In genomic region chr18:73478191-73478590, GRCh38 we compare ENCODE assay signal across 9 cellular contexts.
"Had no signal": no experiment of that assay in that cellular context is flagged by ENCODE, and none has a peak within 500 bp of the region (broad histone marks: within the 10 kb centered on the region; RNA-seq: fewer than 3 reads in every experiment).

No MANE protein-coding gene starts in this region.

- H3K27ac Mint-ChIP-seq: HFFc6, IgD-negative memory B cell had no signal

- DNase-seq: GM23248, GOT3, H7, HFFc6, KBM-7 had no signal

- H3K4me1 Mint-ChIP-seq: IgD-negative memory B cell had no signal

- H3K4me3 ChIP-seq: GM23248, HAP-1 had no signal

- H3K4me3 Mint-ChIP-seq: HFFc6, IgD-negative memory B cell had no signal

- H3K27ac ChIP-seq: GM23248, HL-60 had no signal

- H3K27me3 Mint-ChIP-seq: IgD-negative memory B cell had no signal

- H3K36me3 Mint-ChIP-seq: IgD-negative memory B cell had no signal

- H3K9me3 ChIP-seq: HAP-1 had no signal

- ATAC-seq: HCT116 had no signal

- H3K36me3 ChIP-seq: HAP-1 had no signal

- H3K4me1 ChIP-seq: HAP-1 had no signal
